Comparison of ENCODE assay signal across 8 cellular contexts in genomic region chr13:28532226-28533048, GRCh38. TPM values are rescaled to one million over a fixed set of nuclear protein-coding genes. Genes with fewer than 3 reads are reported as not detected.
A peak's percentile ranks its signal among the peaks of the same experiment; 100 is the strongest.
DNase-seq lines count a peak whose midpoint lies in the region; ATAC-seq and TF ChIP-seq lines count a peak whose summit lies in the region.

No MANE protein-coding gene starts in this region.

- H2AFZ ChIP-seq in Loucy (ENCODE audit: low read length): peak overlapping the region; percentile 89

- H3K36me3 ChIP-seq in Loucy (ENCODE audit: insufficient read depth, low read length) (no peaks in the 10 kb centered on the region), muscle layer of duodenum (ENCODE audit: control insufficient read depth in 1 of 2, insufficient read depth in 2 of 2, low read length in 2 of 2) (no peaks in the 10 kb centered on the region)

- 0 out of 2 replicates have a peak, but pooled peaks cover 3% of the 10 kb centered on the region for H3F3A ChIP-seq in Loucy (ENCODE audit: low read depth)

- no peak for ATAC-seq in HG02588 (IDR thresholded peaks at IDR 0.05; ENCODE audit: unreplicated experiment)

- H3K9me3 ChIP-seq in Loucy (ENCODE audit: insufficient read depth, low read depth, low read length): peaks cover 6% of the 10 kb centered on the region; the same call in 1 of the 2 replicates
- H3K9me3 ChIP-seq in muscle layer of duodenum (ENCODE audit: control insufficient read depth in 1 of 2, low read length in 2 of 2): no peaks in the 10 kb centered on the region

- TF ChIP-seq CTCF in Loucy (conservative IDR thresholded peaks at IDR 0.05; ENCODE audit: low read length) (no peak), epithelial cell of proximal tubule (conservative IDR thresholded peaks at IDR 0.05; ENCODE audit: low read depth, low read length) (no peak)

- no peaks in the 10 kb centered on the region for H3K9me2 ChIP-seq in Loucy (replicated peaks; ENCODE audit: low read depth, low read length)

- H3K4me2 ChIP-seq in Loucy (ENCODE audit: low read depth, low read length, poor library complexity, severe bottlenecking): peak overlapping the region; percentile 69

- H3K27me3 ChIP-seq in Loucy (ENCODE audit: insufficient read depth, low read length, poor library complexity, severe bottlenecking) (no peaks in the 10 kb centered on the region), muscle layer of duodenum (ENCODE audit: low read depth, low read length) (peaks cover 18% of the 10 kb centered on the region)

- DNase-seq in Daoy (ENCODE audit: low read depth) (peak; percentile 13), epithelial cell of proximal tubule (ENCODE audit: low read depth) (no peak), NCI-H526 treated with DMSO at 0.1 percent for 48 hours (lab: John Stamatoyannopoulos, UW) (no peak), superior temporal gyrus (ENCODE audit: extremely low spot score) (no peak), NCI-H2081 treated with DMSO at 0.1 percent for 48 hours (lab: John Stamatoyannopoulos, UW) (no peak)

- H4K20me1 ChIP-seq in Loucy (ENCODE audit: insufficient read depth, low read length, poor library complexity, severe bottlenecking): no peaks in the 10 kb centered on the region

- H3K4me3 ChIP-seq in Loucy (ENCODE audit: low read length, poor library complexity, severe bottlenecking): peak overlapping the region; percentile 69
- H3K4me3 ChIP-seq in epithelial cell of proximal tubule (ENCODE audit: low read depth, low read length): peak overlapping the region; percentile 44
- peak overlapping the region; percentile 23 to 64 for H3K4me3 ChIP-seq in muscle layer of duodenum (ENCODE audit: low read depth in 1 of 2, low read length in 2 of 2)

- no peaks in the 10 kb centered on the region for H3K79me2 ChIP-seq in Loucy (ENCODE audit: insufficient read depth, low read length)

- H3K27ac ChIP-seq in muscle layer of duodenum (ENCODE audit: low read length): no peak overlapping the region

- H3K4me1 ChIP-seq in Loucy (ENCODE audit: insufficient read depth, low read length, poor library complexity, severe bottlenecking) (peaks cover 19% of the 10 kb centered on the region), muscle layer of duodenum (ENCODE audit: control insufficient read depth in 1 of 2, insufficient read depth in 2 of 2, low read length in 2 of 2) (peaks cover 9 to 23% of the 10 kb centered on the region in 2 donors)

- H3K9ac ChIP-seq in Loucy (ENCODE audit: low read depth, low read length, poor library complexity, severe bottlenecking): peak overlapping the region; percentile 33

RNA-seq across cellular contexts. Expression of gene FLT1, which starts 37.5 kb away (rescaled TPM):
- 4.2 and 5.4 TPM in 2 replicates for total RNA-seq in Daoy (2014; rRNA removed; shearing (Covaris generic))
- under 0.01 and 0.17 TPM in 2 replicates for total RNA-seq in epithelial cell of proximal tubule
